13 cellular contexts compared by ENCODE assay signal in genomic region chr11:130383363-130384168, GRCh38. TPM values are rescaled to one million over a fixed set of nuclear protein-coding genes. Genes with fewer than 3 reads are reported as not detected.
DNase-seq lines count a peak whose midpoint lies in the region; ATAC-seq, FAIRE-seq and TF ChIP-seq lines count a peak whose summit lies in the region.
"Had no signal": no experiment of that assay in that cellular context is flagged by ENCODE, and none has a peak within 500 bp of the region (broad histone marks: within the 10 kb centered on the region; RNA-seq: fewer than 3 reads in every experiment).

No MANE protein-coding gene starts in this region.

- no peaks in the 10 kb centered on the region for H3K36me3 ChIP-seq in astrocyte (ENCODE audit: insufficient read depth, low read length)
- H3K36me3 ChIP-seq in mesendoderm (ENCODE audit: control insufficient read depth, insufficient read depth, low read length): no peaks in the 10 kb centered on the region
- no peaks in the 10 kb centered on the region for H3K36me3 ChIP-seq in left lung

- H3K4me2 ChIP-seq in astrocyte (ENCODE audit: low read length) (peak overlapping the region; percentile 54), mesendoderm (ENCODE audit: low read length) (no peak overlapping the region)

- H3K27ac ChIP-seq in astrocyte (ENCODE audit: low read depth, low read length): peak overlapping the region; percentile 18
- H3K27ac ChIP-seq in mesendoderm (ENCODE audit: low read depth, low read length): no peak overlapping the region
- no peak overlapping the region for H3K27ac ChIP-seq in left lung

- H4K20me1 ChIP-seq in astrocyte (ENCODE audit: insufficient read depth, low read length): peaks cover 12% of the 10 kb centered on the region

- H3K23ac ChIP-seq in mesendoderm (ENCODE audit: low read length): no peak overlapping the region

- peak; percentile 84 for FAIRE-seq in astrocyte (lab: Jason Lieb, UNC)

- H3K9me3 ChIP-seq in astrocyte (ENCODE audit: insufficient read depth, low read depth, low read length): no peaks in the 10 kb centered on the region
- no peaks in the 10 kb centered on the region for H3K9me3 ChIP-seq in left lung

- H3K79me1 ChIP-seq in mesendoderm (ENCODE audit: low read length): no peaks in the 10 kb centered on the region

- no peak overlapping the region for H2BK5ac ChIP-seq in mesendoderm (ENCODE audit: low read length)

- peak overlapping the region; percentile 25 for H3K56ac ChIP-seq in mesendoderm (ENCODE audit: low read length)

- intact Hi-C loops in left lung (cut with DNase I): no loop called here

- peak; percentile 75 for DNase-seq in AG10803 (ENCODE audit: low read depth)
- DNase-seq in HK-2 (ENCODE audit: unreplicated experiment): peak; percentile 77
- DNase-seq in astrocyte (ENCODE audit: low read depth): peak; percentile 100
- DNase-seq in mesendoderm: peak; percentile 59
- DNase-seq in left lung: no peak
- no peak for DNase-seq in DMS 273 treated with DMSO at 0.1 percent for 48 hours (lab: John Stamatoyannopoulos, UW)
- DNase-seq: Right ventricle myocardium superior had no signal

- H3K9me3 Mint-ChIP-seq in astrocyte (ENCODE audit: unreplicated experiment): peaks cover 4% of the 10 kb centered on the region
- H3K9me3 Mint-ChIP-seq: activated T-helper 1 cell treated with anti-CD3 and anti-CD28 coated beads, Interleukin-12 subunit alpha, Interleukin-12 subunit beta, Interleukin-2, Interleukin-4 antibody, amounts not matched to agents 30 ng/mL and 10 ng/mL and 1 ng/mL, durations not matched to agents 14 hours and 24 hours and 36 hours; IgD-negative memory B cell had no signal

- peaks cover 56% of the 10 kb centered on the region for H3K27me3 ChIP-seq in astrocyte (ENCODE audit: insufficient read depth, low read length)
- H3K27me3 ChIP-seq in mesendoderm (ENCODE audit: insufficient read depth, low read length, poor library complexity): no peaks in the 10 kb centered on the region
- H3K27me3 ChIP-seq in left lung: no peaks in the 10 kb centered on the region

- H3K27ac Mint-ChIP-seq in astrocyte (ENCODE audit: unreplicated experiment): peak overlapping the region; percentile 75
- H3K27ac Mint-ChIP-seq: activated T-helper 1 cell treated with anti-CD3 and anti-CD28 coated beads, Interleukin-12 subunit alpha, Interleukin-12 subunit beta, Interleukin-2, Interleukin-4 antibody, amounts not matched to agents 30 ng/mL and 10 ng/mL and 1 ng/mL, durations not matched to agents 14 hours and 24 hours and 36 hours; IgD-negative memory B cell had no signal

- H3K36me3 Mint-ChIP-seq in astrocyte (ENCODE audit: low read depth, unreplicated experiment): no peaks in the 10 kb centered on the region
- H3K36me3 Mint-ChIP-seq: IgD-negative memory B cell had no signal

- no CpG with 5 or more reads among the region's 10 CpGs for WGBS in mesendoderm (ENCODE audit: extremely low coverage, insufficient coverage, low lambda C conversion rate)

- peaks cover 20% of the 10 kb centered on the region for H3K4me1 Mint-ChIP-seq in astrocyte (ENCODE audit: low read depth, unreplicated experiment)

- no peak overlapping the region for H2BK120ac ChIP-seq in mesendoderm (ENCODE audit: low read depth, low read length)

- no peak overlapping the region for H3K4ac ChIP-seq in mesendoderm (ENCODE audit: low read depth, low read length)

- H3K27me3 Mint-ChIP-seq in astrocyte (ENCODE audit: low read depth, unreplicated experiment): peaks cover 53% of the 10 kb centered on the region

- H3K4me3 Mint-ChIP-seq in astrocyte (ENCODE audit: unreplicated experiment): peak overlapping the region; percentile 5
- H3K4me3 Mint-ChIP-seq: activated T-helper 1 cell treated with anti-CD3 and anti-CD28 coated beads, Interleukin-12 subunit alpha, Interleukin-12 subunit beta, Interleukin-2, Interleukin-4 antibody, amounts not matched to agents 30 ng/mL and 10 ng/mL and 1 ng/mL, durations not matched to agents 14 hours and 24 hours and 36 hours; IgD-negative memory B cell had no signal

- no peak overlapping the region for H4K8ac ChIP-seq in mesendoderm (ENCODE audit: low read depth, low read length)

- no peak overlapping the region for H2AK5ac ChIP-seq in mesendoderm (ENCODE audit: low read length)

- H3K79me2 ChIP-seq in astrocyte (ENCODE audit: insufficient read depth, low read length) (no peaks in the 10 kb centered on the region), mesendoderm (ENCODE audit: control insufficient read depth, insufficient read depth, low read length) (no peaks in the 10 kb centered on the region)

- H4K5ac ChIP-seq in mesendoderm (ENCODE audit: low read length): no peak overlapping the region

- H3K4me3 ChIP-seq in AG10803 (ENCODE audit: low read length) (no peak overlapping the region), astrocyte (ENCODE audit: insufficient read depth, low read depth, low read length) (no peak overlapping the region), mesendoderm (ENCODE audit: low read length) (no peak overlapping the region), left lung (no peak overlapping the region)

- no peak overlapping the region for H2BK15ac ChIP-seq in mesendoderm (replicated peaks; ENCODE audit: low read depth)

- H2AFZ ChIP-seq in astrocyte (ENCODE audit: low read depth, low read length): no peak overlapping the region

- H3K4me1 ChIP-seq in astrocyte (ENCODE audit: insufficient read depth, low read length): peaks cover 14% of the 10 kb centered on the region
- peaks cover 11% of the 10 kb centered on the region for H3K4me1 ChIP-seq in mesendoderm (ENCODE audit: control insufficient read depth, low read depth, low read length)
- no peaks in the 10 kb centered on the region for H3K4me1 ChIP-seq in left lung

- H3K9ac ChIP-seq in astrocyte (ENCODE audit: low read length): peak overlapping the region; percentile 20
- H3K9ac ChIP-seq in mesendoderm (ENCODE audit: low read length): no peak overlapping the region

- H3K18ac ChIP-seq in mesendoderm (ENCODE audit: low read length): peak overlapping the region; percentile 11

- ATAC-seq in GM21737 (IDR thresholded peaks at IDR 0.05; ENCODE audit: unreplicated experiment) (no peak), left lung (no peak), HG02885 (IDR thresholded peaks at IDR 0.05; ENCODE audit: poor library complexity, unreplicated experiment) (no peak)
- ATAC-seq: esophagus mucosa had no signal

- TF ChIP-seq CTCF in AG10803 (conservative IDR thresholded peaks at IDR 0.05; ENCODE audit: low read length): no peak
- TF ChIP-seq CTCF in astrocyte (IDR thresholded peaks at IDR 0.05; ENCODE audit: insufficient read depth, low read depth, low read length): no peak
- no peak for TF ChIP-seq CTCF in left lung (IDR thresholded peaks at IDR 0.05)

RNA-seq across cellular contexts. Expression of gene ADAMTS8, which starts 44.8 kb away (rescaled TPM):
- total RNA-seq in astrocyte (0.17 and 0.20 TPM in 2 replicates), left lung (10 to 100 TPM in 1 of 2 donors, 1 to 10 TPM in 1; 1.2 to 48.5 TPM)
- 1.0 TPM for polyA plus RNA-seq in mesendoderm (2013, experiment 1 of 2)
- 1.3 TPM for polyA plus RNA-seq in mesendoderm (2013, experiment 2 of 2)
- total RNA-seq: activated T-helper 1 cell treated with anti-CD3 and anti-CD28 coated beads, Interleukin-12 subunit alpha, Interleukin-12 subunit beta, Interleukin-2, Interleukin-4 antibody, amounts not matched to agents 30 ng/mL and 10 ng/mL and 1 ng/mL, durations not matched to agents 14 hours and 24 hours and 36 hours; G401 had no signal
- polyA plus RNA-seq: IgD-negative memory B cell had no signal

Comparison
In these comparisons a context has a peak if more than half of its experiments do, and no peak if none do; other contexts are left out.
1. DNase-seq: peak in AG10803 (single experiment), HK-2 (single experiment), astrocyte (single experiment) and mesendoderm (single experiment); none in left lung (0 of 2) and DMS 273 treated with DMSO at 0.1 percent for 48 hours (single experiment).